In the genomic region with DNA sequence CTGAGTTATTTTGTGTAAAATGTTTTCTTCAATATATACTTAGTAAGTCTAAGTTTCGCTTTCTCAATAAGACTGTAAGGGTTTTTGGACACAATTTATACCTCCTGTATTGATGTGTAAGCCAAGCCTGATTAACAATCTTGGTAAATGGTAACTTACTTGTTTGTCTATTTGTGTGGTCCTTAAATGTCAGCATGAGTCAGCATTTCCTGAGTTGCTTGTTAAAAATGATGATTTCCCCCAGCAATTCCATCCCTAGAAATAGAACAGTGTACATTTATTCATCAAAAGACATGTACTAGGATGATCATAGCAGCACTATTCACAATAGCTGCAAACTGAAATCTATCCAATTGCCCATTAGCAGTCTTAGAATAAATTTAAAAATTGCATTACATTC, we compare ENCODE assay signal across 19 cellular contexts. TPM values are rescaled to one million over a fixed set of nuclear protein-coding genes. Genes with fewer than 3 reads are reported as not detected.
DNase-seq lines count a peak whose midpoint lies in the region; ATAC-seq and TF ChIP-seq lines count a peak whose summit lies in the region.
"Had no signal": no experiment of that assay in that cellular context is flagged by ENCODE, and none has a peak within 500 bp of the region (broad histone marks: within the 10 kb centered on the region; RNA-seq: fewer than 3 reads in every experiment).

No MANE protein-coding gene starts in this region.

- no peaks in the 10 kb centered on the region for H3K9me3 ChIP-seq in Karpas-422 (ENCODE audit: low read length)
- H3K9me3 ChIP-seq: body of pancreas, neutrophil, upper lobe of left lung had no signal

- peak overlapping the region; percentile 7; the same call in 1 of the 2 replicates for H3K27ac ChIP-seq in Karpas-422 (ENCODE audit: low read length)
- H3K27ac ChIP-seq: body of pancreas, KMS-11, neutrophil, upper lobe of left lung, VCaP had no signal

- no peaks in the 10 kb centered on the region for H4K20me1 ChIP-seq in Karpas-422 (ENCODE audit: insufficient read depth, low read depth, low read length)

- H3K36me3 ChIP-seq in Karpas-422 (ENCODE audit: insufficient read depth, low read length) = no peaks in the 10 kb centered on the region; the same call in 1 of the 2 replicates
- H3K36me3 ChIP-seq: neutrophil, upper lobe of left lung had no signal

- peak overlapping the region; percentile 53 for H3K4me2 ChIP-seq in Karpas-422 (ENCODE audit: low read depth, low read length, poor library complexity, severe bottlenecking)
- H3K4me2 ChIP-seq: KMS-11 had no signal

- H3K79me2 ChIP-seq in Karpas-422 (ENCODE audit: low read length) = no peaks in the 10 kb centered on the region

- peak overlapping the region; percentile 34 for H2AFZ ChIP-seq in Karpas-422 (ENCODE audit: low read length)

- H3K4me3 ChIP-seq in AG10803 (ENCODE audit: low read length) (no peak overlapping the region), Karpas-422 (ENCODE audit: low read length) (peak overlapping the region; percentile 9), cardiac fibroblast (replicated peaks in 1 of 2; ENCODE audit: low read depth in 2 of 2, low read length in 2 of 2) (no peak overlapping the region)
- H3K4me3 ChIP-seq: body of pancreas, upper lobe of left lung had no signal

- no peaks in the 10 kb centered on the region for H3K27me3 ChIP-seq in Karpas-422 (ENCODE audit: low read length)
- H3K27me3 ChIP-seq: body of pancreas, neutrophil, upper lobe of left lung had no signal

- H3K4me1 ChIP-seq in Karpas-422 (ENCODE audit: low read length) = peaks cover 33% of the 10 kb centered on the region
- H3K4me1 ChIP-seq: body of pancreas, upper lobe of left lung had no signal

- TF ChIP-seq CTCF in AG10803 (conservative IDR thresholded peaks at IDR 0.05; ENCODE audit: low read length) (no peak), cardiac fibroblast (IDR thresholded peaks at IDR 0.05; ENCODE audit: low read depth, low read length) (no peak)

- no peaks in the 10 kb centered on the region for H3K9me2 ChIP-seq in Karpas-422 (replicated peaks; ENCODE audit: insufficient read depth, low read length)

- ATAC-seq in HG02642 (IDR thresholded peaks at IDR 0.05; ENCODE audit: poor library complexity, unreplicated experiment) (no peak), GM21723 (IDR thresholded peaks at IDR 0.05; ENCODE audit: unreplicated experiment) (no peak)
- ATAC-seq: body of pancreas had no signal

- DNase-seq in AG10803 (ENCODE audit: low read depth) (peak; percentile 21), Karpas-422 (no peak), cardiac fibroblast (ENCODE audit: low read depth in 2 of 2) (peak; percentile 47 to 57), lung microvascular endothelial cell (ENCODE audit: low read depth in 2 of 2) (peak; percentile 11 to 24), NCI-H526 (lab: John Stamatoyannopoulos, UW) (no peak), HuH-7.5 (ENCODE audit: low spot score) (no peak)
- DNase-seq: activated gamma-delta T cell treated with Interleukin-2 at 50 U/mL for 16 hours, body of pancreas, C1 segment of cervical spinal cord, DMS79 treated with DMSO at 0.1 percent for 48 hours, mesendoderm, NCI-H1694, NCI-H510A treated with DMSO at 0.1 percent for 48 hours, upper lobe of left lung had no signal

- H3K9ac ChIP-seq in Karpas-422 (ENCODE audit: low read length) = no peak overlapping the region
- H3K9ac ChIP-seq: KMS-11 had no signal

RNA-seq across cellular contexts. Expression of gene LRIG1, which starts 53.4 kb away (rescaled TPM):
- total RNA-seq in Karpas-422 (2014; rRNA removed; shearing (Covaris generic); ENCODE audit: low replicate concordance) = 52.4 and 75.4 TPM in 2 replicates
- total RNA-seq in lung microvascular endothelial cell = 32.5 and 38.9 TPM in 2 replicates

Comparison
In these comparisons a context has a peak if more than half of its experiments do, and no peak if none do; other contexts are left out.
1. DNase-seq: peak in AG10803 (single experiment), cardiac fibroblast (2 of 2) and lung microvascular endothelial cell (2 of 2); none in Karpas-422 (single experiment), NCI-H526 (0 of 2) and HuH-7.5 (single experiment).